ENCODE assay signal across 1 cellular context in the genomic region with DNA sequence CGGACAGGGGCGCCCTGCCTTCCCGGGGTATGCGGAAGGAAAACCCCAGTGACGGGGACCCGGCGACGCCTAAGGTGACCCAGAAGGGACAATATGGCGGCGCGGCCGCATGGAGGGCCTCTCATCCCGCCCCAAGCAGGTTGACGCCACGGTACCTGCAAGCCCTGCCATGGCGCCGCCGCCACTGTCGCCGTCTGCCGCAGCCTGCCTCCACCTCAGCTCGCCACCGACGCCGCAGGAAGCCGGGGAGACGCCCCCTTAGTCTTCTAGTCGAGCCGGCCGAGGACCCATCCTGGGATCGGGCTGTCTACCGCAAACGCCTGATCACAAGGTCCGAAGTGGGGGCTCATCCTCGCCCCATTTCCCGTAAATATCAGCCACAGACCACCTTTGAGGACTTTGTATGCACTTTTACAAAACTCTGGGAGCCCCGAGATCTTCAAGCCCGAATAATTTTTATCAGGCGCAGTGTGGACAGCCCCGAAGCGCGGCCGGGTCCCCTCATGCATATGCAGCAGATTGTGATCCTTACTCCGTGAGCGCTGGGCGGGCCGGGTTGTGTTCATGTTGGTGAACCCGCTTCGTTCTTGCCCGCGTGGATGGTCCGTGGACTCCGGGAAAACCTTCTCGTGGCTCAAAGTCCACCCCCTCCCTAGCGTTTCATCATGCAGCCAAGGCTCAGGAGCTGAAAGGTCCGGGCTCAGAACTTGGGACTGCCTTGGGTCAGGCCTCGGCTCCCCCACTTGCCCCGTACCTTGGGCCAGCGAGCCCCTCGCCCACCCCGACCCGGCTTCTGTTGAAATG.
TF ChIP-seq lines count a peak whose summit lies in the region.

A gene with protein sequence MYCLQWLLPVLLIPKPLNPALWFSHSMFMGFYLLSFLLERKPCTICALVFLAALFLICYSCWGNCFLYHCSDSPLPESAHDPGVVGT (minus strand): TSS at position 239 of the 804 bp plus-strand sequence. CDS start 8,702 bp downstream, outside the sequence.

TF ChIP-seq in HepG2, 621 proteins besides CTCF, POLR2A, EP300 and RAD21 (continued from another document and continues in another):
- TF ChIP-seq, protein P1, sequence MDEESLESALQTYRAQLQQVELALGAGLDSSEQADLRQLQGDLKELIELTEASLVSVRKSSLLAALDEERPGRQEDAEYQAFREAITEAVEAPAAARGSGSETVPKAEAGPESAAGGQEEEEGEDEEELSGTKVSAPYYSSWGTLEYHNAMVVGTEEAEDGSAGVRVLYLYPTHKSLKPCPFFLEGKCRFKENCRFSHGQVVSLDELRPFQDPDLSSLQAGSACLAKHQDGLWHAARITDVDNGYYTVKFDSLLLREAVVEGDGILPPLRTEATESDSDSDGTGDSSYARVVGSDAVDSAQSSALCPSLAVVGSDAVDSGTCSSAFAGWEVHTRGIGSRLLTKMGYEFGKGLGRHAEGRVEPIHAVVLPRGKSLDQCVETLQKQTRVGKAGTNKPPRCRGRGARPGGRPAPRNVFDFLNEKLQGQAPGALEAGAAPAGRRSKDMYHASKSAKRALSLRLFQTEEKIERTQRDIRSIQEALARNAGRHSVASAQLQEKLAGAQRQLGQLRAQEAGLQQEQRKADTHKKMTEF (CRISPR knock-in tag; IDR thresholded peaks at IDR 0.05): peak; percentile 95
- peak; percentile 86 for TF ChIP-seq MXI1 (IDR thresholded peaks at IDR 0.05; ENCODE audit: borderline replicate concordance, low read depth, low read length)
- peak; percentile 96 for TF ChIP-seq ZNF772 (CRISPR knock-in tag; IDR thresholded peaks at IDR 0.05)
- TF ChIP-seq ELK4 (CRISPR knock-in tag; IDR thresholded peaks at IDR 0.05; ENCODE audit: borderline replicate concordance): no peak; the same call in 1 of the 2 replicates
- TF ChIP-seq CSRNP1 (CRISPR knock-in tag; IDR thresholded peaks at IDR 0.05): peak; percentile 98
- peak; percentile 86; the same call in 1 of the 2 replicates for TF ChIP-seq ZSCAN9 (CRISPR knock-in tag; IDR thresholded peaks at IDR 0.05; ENCODE audit: borderline replicate concordance)
- TF ChIP-seq MIER3 (CRISPR knock-in tag; IDR thresholded peaks at IDR 0.05; ENCODE audit: borderline replicate concordance): peak; percentile 28; the same call in 1 of the 2 replicates
- no peak for TF ChIP-seq MAF1 (CRISPR knock-in tag; IDR thresholded peaks at IDR 0.05; ENCODE audit: borderline replicate concordance)
- TF ChIP-seq KDM3A (CRISPR knock-in tag; IDR thresholded peaks at IDR 0.05; ENCODE audit: low read depth): peak; percentile 83
- no peak for TF ChIP-seq ZNF260 (CRISPR knock-in tag; IDR thresholded peaks at IDR 0.05; ENCODE audit: borderline replicate concordance, low read depth)
- TF ChIP-seq, protein P2, sequence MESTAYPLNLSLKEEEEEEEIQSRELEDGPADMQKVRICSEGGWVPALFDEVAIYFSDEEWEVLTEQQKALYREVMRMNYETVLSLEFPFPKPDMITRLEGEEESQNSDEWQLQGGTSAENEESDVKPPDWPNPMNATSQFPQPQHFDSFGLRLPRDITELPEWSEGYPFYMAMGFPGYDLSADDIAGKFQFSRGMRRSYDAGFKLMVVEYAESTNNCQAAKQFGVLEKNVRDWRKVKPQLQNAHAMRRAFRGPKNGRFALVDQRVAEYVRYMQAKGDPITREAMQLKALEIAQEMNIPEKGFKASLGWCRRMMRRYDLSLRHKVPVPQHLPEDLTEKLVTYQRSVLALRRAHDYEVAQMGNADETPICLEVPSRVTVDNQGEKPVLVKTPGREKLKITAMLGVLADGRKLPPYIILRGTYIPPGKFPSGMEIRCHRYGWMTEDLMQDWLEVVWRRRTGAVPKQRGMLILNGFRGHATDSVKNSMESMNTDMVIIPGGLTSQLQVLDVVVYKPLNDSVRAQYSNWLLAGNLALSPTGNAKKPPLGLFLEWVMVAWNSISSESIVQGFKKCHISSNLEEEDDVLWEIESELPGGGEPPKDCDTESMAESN (CRISPR knock-in tag; conservative IDR thresholded peaks at IDR 0.05): peak; percentile 85
- no peak for TF ChIP-seq GTF3A (CRISPR knock-in tag; conservative IDR thresholded peaks at IDR 0.05)
- TF ChIP-seq, protein P3, sequence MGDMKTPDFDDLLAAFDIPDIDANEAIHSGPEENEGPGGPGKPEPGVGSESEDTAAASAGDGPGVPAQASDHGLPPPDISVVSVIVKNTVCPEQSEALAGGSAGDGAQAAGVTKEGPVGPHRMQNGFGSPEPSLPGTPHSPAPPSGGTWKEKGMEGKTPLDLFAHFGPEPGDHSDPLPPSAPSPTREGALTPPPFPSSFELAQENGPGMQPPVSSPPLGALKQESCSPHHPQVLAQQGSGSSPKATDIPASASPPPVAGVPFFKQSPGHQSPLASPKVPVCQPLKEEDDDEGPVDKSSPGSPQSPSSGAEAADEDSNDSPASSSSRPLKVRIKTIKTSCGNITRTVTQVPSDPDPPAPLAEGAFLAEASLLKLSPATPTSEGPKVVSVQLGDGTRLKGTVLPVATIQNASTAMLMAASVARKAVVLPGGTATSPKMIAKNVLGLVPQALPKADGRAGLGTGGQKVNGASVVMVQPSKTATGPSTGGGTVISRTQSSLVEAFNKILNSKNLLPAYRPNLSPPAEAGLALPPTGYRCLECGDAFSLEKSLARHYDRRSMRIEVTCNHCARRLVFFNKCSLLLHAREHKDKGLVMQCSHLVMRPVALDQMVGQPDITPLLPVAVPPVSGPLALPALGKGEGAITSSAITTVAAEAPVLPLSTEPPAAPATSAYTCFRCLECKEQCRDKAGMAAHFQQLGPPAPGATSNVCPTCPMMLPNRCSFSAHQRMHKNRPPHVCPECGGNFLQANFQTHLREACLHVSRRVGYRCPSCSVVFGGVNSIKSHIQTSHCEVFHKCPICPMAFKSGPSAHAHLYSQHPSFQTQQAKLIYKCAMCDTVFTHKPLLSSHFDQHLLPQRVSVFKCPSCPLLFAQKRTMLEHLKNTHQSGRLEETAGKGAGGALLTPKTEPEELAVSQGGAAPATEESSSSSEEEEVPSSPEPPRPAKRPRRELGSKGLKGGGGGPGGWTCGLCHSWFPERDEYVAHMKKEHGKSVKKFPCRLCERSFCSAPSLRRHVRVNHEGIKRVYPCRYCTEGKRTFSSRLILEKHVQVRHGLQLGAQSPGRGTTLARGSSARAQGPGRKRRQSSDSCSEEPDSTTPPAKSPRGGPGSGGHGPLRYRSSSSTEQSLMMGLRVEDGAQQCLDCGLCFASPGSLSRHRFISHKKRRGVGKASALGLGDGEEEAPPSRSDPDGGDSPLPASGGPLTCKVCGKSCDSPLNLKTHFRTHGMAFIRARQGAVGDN (CRISPR knock-in tag; IDR thresholded peaks at IDR 0.05): peak; percentile 92
- TF ChIP-seq ZNF644 (CRISPR knock-in tag; IDR thresholded peaks at IDR 0.05; ENCODE audit: low read depth): peak; percentile 21; the same call in 1 of the 2 replicates
- TF ChIP-seq RAD51 (IDR thresholded peaks at IDR 0.05; ENCODE audit: borderline replicate concordance): no peak
- TF ChIP-seq ZNF781 (CRISPR knock-in tag; IDR thresholded peaks at IDR 0.05; ENCODE audit: borderline replicate concordance, not compliant biosample characterization): peak; percentile 87
- TF ChIP-seq ZNF354B (CRISPR knock-in tag; IDR thresholded peaks at IDR 0.05): peak; percentile 92; the same call in 1 of the 2 replicates
- TF ChIP-seq ATAD3A (CRISPR knock-in tag; IDR thresholded peaks at IDR 0.05): peak; percentile 67; the same call in 1 of the 2 replicates
- no peak; the same call in 1 of the 2 replicates for TF ChIP-seq RORA (CRISPR knock-in tag; IDR thresholded peaks at IDR 0.05)
- TF ChIP-seq SP5 (CRISPR knock-in tag; IDR thresholded peaks at IDR 0.05; ENCODE audit: borderline replicate concordance, low read depth): peak; percentile 25; the same call in 1 of the 2 replicates
- TF ChIP-seq, protein P4, sequence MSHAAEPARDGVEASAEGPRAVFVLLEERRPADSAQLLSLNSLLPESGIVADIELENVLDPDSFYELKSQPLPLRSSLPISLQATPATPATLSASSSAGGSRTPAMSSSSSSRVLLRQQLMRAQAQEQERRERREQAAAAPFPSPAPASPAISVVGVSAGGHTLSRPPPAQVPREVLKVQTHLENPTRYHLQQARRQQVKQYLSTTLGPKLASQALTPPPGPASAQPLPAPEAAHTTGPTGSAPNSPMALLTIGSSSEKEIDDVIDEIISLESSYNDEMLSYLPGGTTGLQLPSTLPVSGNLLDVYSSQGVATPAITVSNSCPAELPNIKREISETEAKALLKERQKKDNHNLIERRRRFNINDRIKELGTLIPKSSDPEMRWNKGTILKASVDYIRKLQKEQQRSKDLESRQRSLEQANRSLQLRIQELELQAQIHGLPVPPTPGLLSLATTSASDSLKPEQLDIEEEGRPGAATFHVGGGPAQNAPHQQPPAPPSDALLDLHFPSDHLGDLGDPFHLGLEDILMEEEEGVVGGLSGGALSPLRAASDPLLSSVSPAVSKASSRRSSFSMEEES (CRISPR knock-in tag; IDR thresholded peaks at IDR 0.05): peak; percentile 64
- peak; percentile 24; the same call in 1 of the 2 replicates for TF ChIP-seq ZMAT3 (CRISPR knock-in tag; conservative IDR thresholded peaks at IDR 0.05)
- peak; percentile 66; the same call in 1 of the 2 replicates for TF ChIP-seq ZNF773 (CRISPR knock-in tag; IDR thresholded peaks at IDR 0.05; ENCODE audit: borderline replicate concordance)
- TF ChIP-seq NCOR1 (IDR thresholded peaks at IDR 0.05; ENCODE audit: borderline replicate concordance, low read length): peak; percentile 91
- TF ChIP-seq NBN (conservative IDR thresholded peaks at IDR 0.05): no peak
- peak; percentile 54; the same call in 1 of the 2 replicates for TF ChIP-seq ZNF230 (CRISPR knock-in tag; IDR thresholded peaks at IDR 0.05)
- TF ChIP-seq, protein P5, sequence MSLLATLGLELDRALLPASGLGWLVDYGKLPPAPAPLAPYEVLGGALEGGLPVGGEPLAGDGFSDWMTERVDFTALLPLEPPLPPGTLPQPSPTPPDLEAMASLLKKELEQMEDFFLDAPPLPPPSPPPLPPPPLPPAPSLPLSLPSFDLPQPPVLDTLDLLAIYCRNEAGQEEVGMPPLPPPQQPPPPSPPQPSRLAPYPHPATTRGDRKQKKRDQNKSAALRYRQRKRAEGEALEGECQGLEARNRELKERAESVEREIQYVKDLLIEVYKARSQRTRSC (CRISPR knock-in tag; IDR thresholded peaks at IDR 0.05; ENCODE audit: low read depth): peak; percentile 90; the same call in 1 of the 2 replicates
- TF ChIP-seq ZNF740 (CRISPR knock-in tag; IDR thresholded peaks at IDR 0.05): peak; percentile 88
- 0 out of 2 replicates have a peak, but pooled peaks have one; percentile 27 for TF ChIP-seq ZKSCAN5 (CRISPR knock-in tag; IDR thresholded peaks at IDR 0.05)
- peak; percentile 81 for TF ChIP-seq CREM (IDR thresholded peaks at IDR 0.05)
- TF ChIP-seq CREM (CRISPR knock-in tag; IDR thresholded peaks at IDR 0.05): no peak
- TF ChIP-seq, protein P6, sequence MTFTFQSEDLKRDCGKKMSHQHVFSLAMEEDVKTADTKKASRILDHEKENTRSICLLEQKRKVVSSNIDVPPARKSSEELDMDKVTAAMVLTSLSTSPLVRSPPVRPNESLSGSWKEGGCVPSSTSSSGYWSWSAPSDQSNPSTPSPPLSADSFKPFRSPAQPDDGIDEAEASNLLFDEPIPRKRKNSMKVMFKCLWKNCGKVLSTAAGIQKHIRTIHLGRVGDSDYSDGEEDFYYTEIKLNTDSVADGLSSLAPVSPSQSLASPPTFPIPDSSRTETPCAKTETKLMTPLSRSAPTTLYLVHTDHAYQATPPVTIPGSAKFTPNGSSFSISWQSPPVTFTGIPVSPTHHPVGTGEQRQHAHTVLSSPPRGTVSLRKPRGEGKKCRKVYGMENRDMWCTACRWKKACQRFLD (CRISPR knock-in tag; IDR thresholded peaks at IDR 0.05; ENCODE audit: borderline replicate concordance): peak; percentile 73; the same call in 1 of the 2 replicates
- TF ChIP-seq ZSCAN20 (CRISPR knock-in tag; IDR thresholded peaks at IDR 0.05; ENCODE audit: borderline replicate concordance): no peak; the same call in 1 of the 2 replicates
- TF ChIP-seq SRF (IDR thresholded peaks at IDR 0.05; ENCODE audit: low read depth, low read length): no peak
